ENCODE assay signal across 8 cellular contexts in genomic region chr6:27809939-27810767, GRCh38.
DNase-seq lines count a peak whose midpoint lies in the region; ATAC-seq and TF ChIP-seq lines count a peak whose summit lies in the region.

No MANE protein-coding gene starts in this region.

- BruUV-seq in Panc1 (replicated peaks; lab: Mats Ljungman, UMichigan), result no TSS peak

- H3K27ac ChIP-seq in Panc1 (ENCODE audit: low read length) (peak overlapping the region; percentile 100), testis (peak overlapping the region; percentile 85)

- H3K4me1 ChIP-seq in Panc1 (ENCODE audit: control insufficient read depth, insufficient read depth, low read length) (peaks cover 17% of the 10 kb centered on the region), testis (peaks cover 11% of the 10 kb centered on the region)

- H3K27me3 ChIP-seq in Panc1 (ENCODE audit: control insufficient read depth, insufficient read depth, low read length), result no peaks in the 10 kb centered on the region
- H3K27me3 ChIP-seq in testis, result no peaks in the 10 kb centered on the region

- intact Hi-C loops in Panc1 (cut with micrococcal nuclease; ENCODE audit: unreplicated experiment) (loop anchor here (2.0 to 5.0 kb wide), 2 partner anchors 81 to 1683 kb away; a partner anchor contains a TSS), natural killer cell (cut with micrococcal nuclease) (loop anchor here (1.0 to 10.0 kb wide), 8 partner anchors 28 to 1686 kb away; partner anchors contain the start of gene ZNF184), testis (cut with DNase I; ENCODE audit: low total_unique reads) (no loop called here)

- TF ChIP-seq CTCF in Panc1 (IDR thresholded peaks at IDR 0.05) (no peak), fibroblast of pulmonary artery (IDR thresholded peaks at IDR 0.05; ENCODE audit: low read length, missing control alignments) (peak; percentile 11), natural killer cell (IDR thresholded peaks at IDR 0.05) (no peak), testis (IDR thresholded peaks at IDR 0.05) (no peak)

- H3K27me3 Mint-ChIP-seq in natural killer cell (ENCODE audit: low read depth in 2 of 2), result no peaks in the 10 kb centered on the region

- DNase-seq in DMS153 (lab: John Stamatoyannopoulos, UW) (peak; percentile 94), KG1 (lab: John Stamatoyannopoulos, UW) (peak; percentile 86), Panc1 (ENCODE audit: low read depth, low spot score) (peak; percentile 96), fibroblast of pulmonary artery (ENCODE audit: low read depth) (peak; percentile 99), natural killer cell (peak; percentile 76), testis (peak; percentile 92)
- peak; percentile 48 for DNase-seq in activated T-helper 9 cell treated with anti-CD3 and anti-CD28 coated beads, Interleukin-2, amount 50 U/mL, for 16 hours (ENCODE audit: low read depth)

- no peaks in the 10 kb centered on the region for H3K36me3 Mint-ChIP-seq in natural killer cell

- H3K4me3 ChIP-seq in Panc1 (ENCODE audit: low read depth in 2 of 2, low read length in 2 of 2) (peak overlapping the region; percentile 78 to 93), fibroblast of pulmonary artery (replicated peaks; ENCODE audit: low read depth, low read length) (peak overlapping the region; percentile 80), testis (peak overlapping the region; percentile 57 to 74)

- POLR2A ChIA-PET in Panc1 (lab: Charles Lee), result interaction anchor here (0.5 to 4.5 kb wide), 12 partner anchors 11 to 1611 kb away, joined by 3 to 54 read pairs (median 5); a partner anchor contains a TSS

- peak; percentile 98 for TF ChIP-seq POLR2A in testis (IDR thresholded peaks at IDR 0.05)

- H3K27ac Mint-ChIP-seq in natural killer cell, result peak overlapping the region; percentile 96 to 99

- peak; percentile 29 for ATAC-seq in GM21619 (IDR thresholded peaks at IDR 0.05; ENCODE audit: unreplicated experiment)
- peak; percentile 44 for ATAC-seq in Panc1
- peak; percentile 55 to 71 (median 63) for ATAC-seq in natural killer cell

- in situ Hi-C loops in Panc1 (cut with HindIII; ENCODE audit: low pct_unique_long_range_greater_than_20kb, low sequenced_read_pairs), result no loop called here

- H3K36me3 ChIP-seq in Panc1 (ENCODE audit: control insufficient read depth, insufficient read depth, low read length), result no peaks in the 10 kb centered on the region; the same call in 1 of the 2 replicates
- H3K36me3 ChIP-seq in testis (ENCODE audit: low read depth, missing control alignments), result no peaks in the 10 kb centered on the region

- CTCF ChIA-PET in Panc1 (lab: Charles Lee), result no interaction called here

- 1 to 2% methylated on average over 20 to 51 of the region's 51 CpGs for WGBS in testis, 2 donors

- peak overlapping the region; percentile 95 for H3K4me3 Mint-ChIP-seq in natural killer cell

- no peaks in the 10 kb centered on the region for H3K9me3 ChIP-seq in Panc1 (ENCODE audit: control insufficient read depth, insufficient read depth, low read depth, low read length)
- H3K9me3 ChIP-seq in testis, result no peaks in the 10 kb centered on the region

- no peaks in the 10 kb centered on the region for H3K9me3 Mint-ChIP-seq in natural killer cell

- peaks cover 49 to 56% of the 10 kb centered on the region in 2 donors for H3K4me1 Mint-ChIP-seq in natural killer cell

Comparison
In these comparisons a context has a peak if more than half of its experiments do, and no peak if none do; other contexts are left out.
1. Peak in every context shown above with its lines: DNase-seq, ATAC-seq, H3K4me3 ChIP-seq and H3K27ac ChIP-seq.
2. DNase-seq: peak in every context shown above with its lines; median percentile 99 in fibroblast of pulmonary artery; 96 in Panc1; 94 in DMS153; 92 in testis; 86 in KG1; 76 in natural killer cell; 48 in activated T-helper 9 cell treated with anti-CD3 and anti-CD28 coated beads, Interleukin-2, amount 50 U/mL, for 16 hours.